26 cellular contexts compared by ENCODE assay signal in the genomic region with DNA sequence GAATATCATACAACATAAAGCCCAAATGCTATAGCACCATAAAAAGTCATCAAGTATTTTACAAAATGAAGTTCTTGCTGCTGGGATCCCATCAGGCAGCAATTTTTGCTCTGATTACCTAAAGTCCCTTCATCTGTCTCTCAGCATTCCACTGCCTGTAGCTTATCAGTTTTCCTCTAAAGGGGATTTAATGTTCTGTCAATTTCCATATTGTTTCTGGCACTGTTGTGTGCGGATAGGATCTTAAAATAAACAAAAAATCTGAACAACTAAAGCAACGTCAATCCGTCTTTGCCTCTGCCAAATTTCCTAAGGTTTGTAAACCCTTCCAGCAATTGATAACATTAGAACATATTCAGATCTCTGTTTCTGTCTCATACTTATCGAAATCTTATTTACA.
"Had no signal": no experiment of that assay in that cellular context is flagged by ENCODE, and none has a peak within 500 bp of the region (broad histone marks: within the 10 kb centered on the region; RNA-seq: fewer than 3 reads in every experiment).

No MANE protein-coding gene starts in this region.

- H3K9me3 ChIP-seq: ovary, psoas muscle, right lobe of liver, suprapubic skin, testis, tibial artery, transverse colon, upper lobe of right lung, uterus had no signal

- H3K4me3 ChIP-seq: neural progenitor cell, ovary, psoas muscle, right lobe of liver, sigmoid colon, suprapubic skin, testis, tibial artery, transverse colon, upper lobe of right lung, uterus had no signal

- H3K9ac ChIP-seq: neural progenitor cell, parathyroid adenoma had no signal

- DNase-seq: natural killer cell; occipital lobe; ovary; posterior cingulate gyrus; psoas muscle; right cardiac atrium; right lobe of liver; sigmoid colon; small intestine; stimulated activated CD4-positive, alpha-beta T cell treated with anti-CD3 and anti-CD28 coated beads, Interleukin-15, amount 100 ng/mL, for 24 hours; stimulated activated CD4-positive, alpha-beta T cell treated with anti-CD3 and anti-CD28 coated beads, Interleukin-2, amount 100 ng/mL, for 24 hours; stimulated activated CD4-positive, alpha-beta T cell treated with anti-CD3 and anti-CD28 coated beads, Interleukin-2, amount 100 ng/mL, for 48 hours; stimulated activated CD4-positive, alpha-beta T cell treated with anti-CD3 and anti-CD28 coated beads, Interleukin-4, amount 100 ng/mL, for 24 hours; stimulated activated naive CD4-positive, alpha-beta T cell; stimulated activated naive CD8-positive, alpha-beta T cell treated with anti-CD3 and anti-CD28 coated beads, Interleukin-15, amount 100 ng/mL, for 72 hours; stimulated activated naive CD8-positive, alpha-beta T cell treated with anti-CD3 and anti-CD28 coated beads, Interleukin-15, Interleukin-2, amounts not matched to agents 100 U/mL and 50 U/mL, for 24 hours; substantia nigra; testis; tibial artery; transverse colon; upper lobe of right lung; uterus had no signal

- H3K4me1 ChIP-seq: neural progenitor cell, parathyroid adenoma, psoas muscle, right lobe of liver, sigmoid colon, suprapubic skin, testis, tibial artery, transverse colon, upper lobe of right lung, uterus had no signal

- H3K27me3 ChIP-seq: neural progenitor cell, ovary, right lobe of liver, sigmoid colon, suprapubic skin, testis, tibial artery, transverse colon, upper lobe of right lung, uterus had no signal

- ATAC-seq: natural killer cell; psoas muscle; right cardiac atrium; right lobe of liver; stimulated activated memory B cell treated with anti-CD40 and anti-IgM and Interleukin-4, amounts not matched to agents 10 μg/mL and 1 μg/mL and 100 μg/mL, for 72 hours; stimulated activated naive CD8-positive, alpha-beta T cell treated with anti-CD3 and anti-CD28 coated beads, Interleukin-15, amount 100 ng/mL, for 72 hours; stimulated activated naive CD8-positive, alpha-beta T cell treated with anti-CD3 and anti-CD28 coated beads, Interleukin-15, Interleukin-2, amounts not matched to agents 100 U/mL and 50 U/mL, for 24 hours; upper lobe of right lung had no signal

- H3K36me3 ChIP-seq: neural progenitor cell, ovary, right lobe of liver, sigmoid colon, suprapubic skin, tibial artery, transverse colon, upper lobe of right lung, uterus had no signal
